ENCODE assay signal across 9 cellular contexts in genomic region chr9:34562136-34562745, GRCh38. TPM values are rescaled to one million over a fixed set of nuclear protein-coding genes. Genes with fewer than 3 reads are reported as not detected.
A peak's percentile ranks its signal among the peaks of the same experiment; 100 is the strongest.
DNase-seq lines count a peak whose midpoint lies in the region; ATAC-seq, FAIRE-seq and TF ChIP-seq lines count a peak whose summit lies in the region.
"Had no signal": no experiment of that assay in that cellular context is flagged by ENCODE, and none has a peak within 500 bp of the region (broad histone marks: within the 10 kb centered on the region; RNA-seq: fewer than 3 reads in every experiment).

No MANE protein-coding gene starts in this region.

- POLR2A ChIA-PET in activated CD4-positive, alpha-beta memory T cell treated with anti-CD3 and anti-CD28 coated beads, Interleukin-2, amount 10 ng/mL, durations not matched to agents 7 days and 5 days (lab: Charles Lee), result no interaction called here

- CTCF ChIA-PET in activated CD4-positive, alpha-beta memory T cell treated with anti-CD3 and anti-CD28 coated beads, Interleukin-2, amount 10 ng/mL, durations not matched to agents 7 days and 5 days (lab: Charles Lee), result interaction anchor here (0.7 to 1.9 kb wide), 4 partner anchors 30 to 211 kb away, joined by 3 to 8 read pairs (median 4); no protein-coding TSS in a partner anchor

- DNase-seq in AG09309 (ENCODE audit: low read depth) (no peak), GM12865 (ENCODE audit: low read depth) (peak; percentile 38), kidney (no peak), NCI-H2171 (lab: John Stamatoyannopoulos, UW) (no peak), DMS153 treated with DMSO at 0.1 percent for 48 hours (lab: John Stamatoyannopoulos, UW; ENCODE audit: unreplicated experiment) (no peak)
- peak; percentile 20 for DNase-seq in activated CD4-positive, alpha-beta memory T cell treated with anti-CD3 and anti-CD28 coated beads, Interleukin-2, amount 10 ng/mL, durations not matched to agents 7 days and 5 days
- DNase-seq: activated gamma-delta T cell had no signal

- no peaks in the 10 kb centered on the region for H3K4me1 Mint-ChIP-seq in activated CD4-positive, alpha-beta memory T cell treated with anti-CD3 and anti-CD28 coated beads, Interleukin-2, amount 10 ng/mL, durations not matched to agents 7 days and 5 days

- no peaks in the 10 kb centered on the region for H3K9me3 Mint-ChIP-seq in activated CD4-positive, alpha-beta memory T cell treated with anti-CD3 and anti-CD28 coated beads, Interleukin-2, amount 10 ng/mL, durations not matched to agents 7 days and 5 days

- peaks cover 23% of the 10 kb centered on the region for H3K27me3 Mint-ChIP-seq in activated CD4-positive, alpha-beta memory T cell treated with anti-CD3 and anti-CD28 coated beads, Interleukin-2, amount 10 ng/mL, durations not matched to agents 7 days and 5 days

- H3K4me3 ChIP-seq in AG09309 (ENCODE audit: control insufficient read depth, low read depth, low read length) (no peak overlapping the region), GM12865 (ENCODE audit: low read depth, low read length) (no peak overlapping the region), kidney (ENCODE audit: low read length in 2 of 2) (no peak overlapping the region)

- no peak for ATAC-seq in GM19324 (IDR thresholded peaks at IDR 0.05; ENCODE audit: low FRiP score, unreplicated experiment)
- no peak for ATAC-seq in GM21528 (IDR thresholded peaks at IDR 0.05; ENCODE audit: low FRiP score, unreplicated experiment)

- no peaks in the 10 kb centered on the region for H3K36me3 Mint-ChIP-seq in activated CD4-positive, alpha-beta memory T cell treated with anti-CD3 and anti-CD28 coated beads, Interleukin-2, amount 10 ng/mL, durations not matched to agents 7 days and 5 days (ENCODE audit: low read depth)

- peak; percentile 39 for TF ChIP-seq CTCF in AG09309 (IDR thresholded peaks at IDR 0.05; ENCODE audit: control insufficient read depth, insufficient read depth, low read depth, low read length, missing control alignments)
- peak; percentile 71 for TF ChIP-seq CTCF in GM12865 (IDR thresholded peaks at IDR 0.05; ENCODE audit: insufficient read depth, low read depth, low read length, missing control alignments)
- peak; percentile 34 for TF ChIP-seq CTCF in kidney (IDR thresholded peaks at IDR 0.05; ENCODE audit: borderline replicate concordance, extremely low read depth, insufficient read depth)

- H3K27ac Mint-ChIP-seq in activated CD4-positive, alpha-beta memory T cell treated with anti-CD3 and anti-CD28 coated beads, Interleukin-2, amount 10 ng/mL, durations not matched to agents 7 days and 5 days, result no peak overlapping the region

- FAIRE-seq in kidney (lab: Jason Lieb, UNC), result no peak

- H3K4me3 Mint-ChIP-seq in activated CD4-positive, alpha-beta memory T cell treated with anti-CD3 and anti-CD28 coated beads, Interleukin-2, amount 10 ng/mL, durations not matched to agents 7 days and 5 days, result no peak overlapping the region

- no peak overlapping the region for H3K27ac ChIP-seq in kidney (ENCODE audit: low read depth in 2 of 2, low read length in 2 of 2)

- intact Hi-C loops in kidney (cut with DNase I), result no loop called here

- no peaks in the 10 kb centered on the region for H3K36me3 ChIP-seq in kidney (ENCODE audit: control insufficient read depth in 1 of 2, insufficient read depth in 2 of 2, low read length in 2 of 2)

- no peak overlapping the region for H3K9ac ChIP-seq in kidney (ENCODE audit: low read length in 2 of 2)

- H3K9me3 ChIP-seq in kidney (ENCODE audit: control insufficient read depth in 1 of 2, low read length in 2 of 2), result no peaks in the 10 kb centered on the region

- H3K4me1 ChIP-seq in kidney (ENCODE audit: control insufficient read depth in 1 of 2, insufficient read depth in 1 of 2, low read depth in 1 of 2, low read length in 2 of 2), result peaks cover 3 to 11% of the 10 kb centered on the region in 2 donors

RNA-seq across cellular contexts. Expression of gene CNTFR, which starts 27.3 kb away (rescaled TPM):
- not detected for total RNA-seq in activated CD4-positive, alpha-beta memory T cell treated with anti-CD3 and anti-CD28 coated beads, Interleukin-2, amount 10 ng/mL, durations not matched to agents 7 days and 5 days
- 3.7 TPM for total RNA-seq in kidney
- 1.7 TPM for polyA plus RNA-seq in kidney (ENCODE audit: insufficient read depth, low read depth, low replicate concordance)

RNA-seq across cellular contexts. Expression of gene ENHO, which starts 39.5 kb away (rescaled TPM):
- not detected for total RNA-seq in activated CD4-positive, alpha-beta memory T cell treated with anti-CD3 and anti-CD28 coated beads, Interleukin-2, amount 10 ng/mL, durations not matched to agents 7 days and 5 days
- 0.22 TPM for total RNA-seq in kidney
- polyA plus RNA-seq in kidney (ENCODE audit: insufficient read depth, low read depth, low replicate concordance), result 2.7 TPM

RNA-seq across cellular contexts. Expression of gene RPP25L, which starts 49.7 kb away (rescaled TPM):
- 10 to 100 TPM; 32.4 to 32.6 TPM for total RNA-seq in activated CD4-positive, alpha-beta memory T cell treated with anti-CD3 and anti-CD28 coated beads, Interleukin-2, amount 10 ng/mL, durations not matched to agents 7 days and 5 days
- total RNA-seq in kidney, result 21.9 TPM
- polyA plus RNA-seq in kidney (ENCODE audit: insufficient read depth, low read depth, low replicate concordance), result 73.8 TPM

RNA-seq across cellular contexts. Expression of gene DCTN3, which starts 58.1 kb away (rescaled TPM):
- 100 to 1,000 TPM; 143 to 144 TPM for total RNA-seq in activated CD4-positive, alpha-beta memory T cell treated with anti-CD3 and anti-CD28 coated beads, Interleukin-2, amount 10 ng/mL, durations not matched to agents 7 days and 5 days
- total RNA-seq in kidney, result 92.0 TPM
- polyA plus RNA-seq in kidney (ENCODE audit: insufficient read depth, low read depth, low replicate concordance), result 175 TPM

Comparison
In these comparisons a context has a peak if more than half of its experiments do, and no peak if none do; other contexts are left out.
1. DNase-seq: peak in GM12865 (single experiment) and activated CD4-positive, alpha-beta memory T cell treated with anti-CD3 and anti-CD28 coated beads, Interleukin-2, amount 10 ng/mL, durations not matched to agents 7 days and 5 days (single experiment); none in AG09309 (single experiment), kidney (single experiment), NCI-H2171 (single experiment) and DMS153 treated with DMSO at 0.1 percent for 48 hours (single experiment).
2. Peak in every context shown above with its lines, with median percentiles within 50 percentile points of each other: CTCF ChIP-seq.